Comparison of ENCODE assay signal across 12 cellular contexts in genomic region chr4:57081651-57082349, GRCh38. TPM values are rescaled to one million over a fixed set of nuclear protein-coding genes. Genes with fewer than 3 reads are reported as not detected.
DNase-seq lines count a peak whose midpoint lies in the region; ATAC-seq and TF ChIP-seq lines count a peak whose summit lies in the region.
"Had no signal": no experiment of that assay in that cellular context is flagged by ENCODE, and none has a peak within 500 bp of the region (broad histone marks: within the 10 kb centered on the region; RNA-seq: fewer than 3 reads in every experiment).

No MANE protein-coding gene starts in this region.

- H3K4me1 ChIP-seq in HEK293 (ENCODE audit: control insufficient read depth, insufficient read depth, low read length) (peaks cover 8% of the 10 kb centered on the region), lung (ENCODE audit: control insufficient read depth in 2 of 2, insufficient read depth in 2 of 2, low read length in 2 of 2) (peaks cover 15 to 44% of the 10 kb centered on the region in 2 donors), smooth muscle cell (ENCODE audit: low read depth) (peaks cover 34% of the 10 kb centered on the region)

- H3K27me3 ChIP-seq in lung (ENCODE audit: control insufficient read depth, insufficient read depth) (no peaks in the 10 kb centered on the region), smooth muscle cell (ENCODE audit: low read depth) (no peaks in the 10 kb centered on the region)

- H3K27me3 Mint-ChIP-seq in stimulated activated naive CD8-positive, alpha-beta T cell treated with anti-CD3 and anti-CD28 coated beads, Interleukin-15, amount 100 ng/mL, for 72 hours = peaks cover 7% of the 10 kb centered on the region
- H3K27me3 Mint-ChIP-seq in activated CD4-positive, alpha-beta T cell treated with anti-CD3 and anti-CD28 coated beads, Interleukin-2, amount 10 ng/mL, durations not matched to agents 24 days and 14 days = peaks cover 13% of the 10 kb centered on the region
- H3K27me3 Mint-ChIP-seq: naive B cell had no signal

- CTCF ChIA-PET in HEK293 (lab: Yijun Ruan, JAX) = interaction anchor here (0.7 to 1.6 kb wide), 4 partner anchors 12 to 81 kb away, joined by 3 to 5 read pairs (median 3); no protein-coding TSS in a partner anchor

- H3K36me3 ChIP-seq in HEK293 (ENCODE audit: control insufficient read depth in 2 of 2, insufficient read depth in 1 of 2, low read length in 2 of 2) (no peaks in the 10 kb centered on the region), lung (ENCODE audit: control insufficient read depth in 2 of 2, insufficient read depth in 2 of 2, low read length in 2 of 2) (no peaks in the 10 kb centered on the region), smooth muscle cell (ENCODE audit: low read depth) (no peaks in the 10 kb centered on the region)

- DNase-seq in lung (ENCODE audit: low spot score) (no peak), smooth muscle cell (lab: John Stamatoyannopoulos, UW; ENCODE audit: unreplicated experiment) (no peak)
- DNase-seq in stimulated activated naive CD8-positive, alpha-beta T cell treated with anti-CD3 and anti-CD28 coated beads, Interleukin-15, amount 100 ng/mL, for 72 hours = no peak
- DNase-seq in activated CD4-positive, alpha-beta T cell treated with anti-CD3 and anti-CD28 coated beads, Interleukin-2, amount 10 ng/mL, durations not matched to agents 24 days and 14 days = no peak
- DNase-seq: activated CD4-positive, alpha-beta memory T cell treated with anti-CD3 and anti-CD28 coated beads for 36 hours; naive B cell had no signal

- POLR2A ChIA-PET in HEK293 (lab: Yijun Ruan, JAX) = interaction anchor here (0.5 to 2.1 kb wide), 8 partner anchors 10 to 104 kb away, joined by 3 to 11 read pairs (median 4); partner anchors contain the start of genes NOA1 and POLR2B

- no peaks in the 10 kb centered on the region for H3K9me3 Mint-ChIP-seq in stimulated activated naive CD8-positive, alpha-beta T cell treated with anti-CD3 and anti-CD28 coated beads, Interleukin-15, amount 100 ng/mL, for 72 hours
- H3K9me3 Mint-ChIP-seq in activated CD4-positive, alpha-beta T cell treated with anti-CD3 and anti-CD28 coated beads, Interleukin-2, amount 10 ng/mL, durations not matched to agents 24 days and 14 days = no peaks in the 10 kb centered on the region
- H3K9me3 Mint-ChIP-seq: activated CD4-positive, alpha-beta memory T cell treated with anti-CD3 and anti-CD28 coated beads for 36 hours; naive B cell had no signal

- H3K4me1 Mint-ChIP-seq in stimulated activated naive CD8-positive, alpha-beta T cell treated with anti-CD3 and anti-CD28 coated beads, Interleukin-15, amount 100 ng/mL, for 72 hours = no peaks in the 10 kb centered on the region
- no peaks in the 10 kb centered on the region for H3K4me1 Mint-ChIP-seq in activated CD4-positive, alpha-beta T cell treated with anti-CD3 and anti-CD28 coated beads, Interleukin-2, amount 10 ng/mL, durations not matched to agents 24 days and 14 days

- no peaks in the 10 kb centered on the region for H4K20me1 ChIP-seq in smooth muscle cell (ENCODE audit: low read depth)

- H3K4me3 Mint-ChIP-seq in stimulated activated naive CD8-positive, alpha-beta T cell treated with anti-CD3 and anti-CD28 coated beads, Interleukin-15, amount 100 ng/mL, for 72 hours = no peak overlapping the region
- no peak overlapping the region for H3K4me3 Mint-ChIP-seq in activated CD4-positive, alpha-beta T cell treated with anti-CD3 and anti-CD28 coated beads, Interleukin-2, amount 10 ng/mL, durations not matched to agents 24 days and 14 days
- H3K4me3 Mint-ChIP-seq: activated CD4-positive, alpha-beta memory T cell treated with anti-CD3 and anti-CD28 coated beads for 36 hours; CD14-positive monocyte had no signal

- intact Hi-C loops in activated CD4-positive, alpha-beta T cell treated with anti-CD3 and anti-CD28 coated beads, Interleukin-2, amount 10 ng/mL, durations not matched to agents 24 days and 14 days (cut with micrococcal nuclease) = no loop called here

- no peak overlapping the region for H2AFZ ChIP-seq in smooth muscle cell (ENCODE audit: low read depth)

- H3K4me3 ChIP-seq in HEK293 (ENCODE audit: low read depth, low read length) = no peak overlapping the region
- H3K4me3 ChIP-seq in lung = no peak overlapping the region
- no peak overlapping the region for H3K4me3 ChIP-seq in smooth muscle cell
- H3K4me3 ChIP-seq: SK-N-MC had no signal

- ATAC-seq in lung (ENCODE audit: insufficient read depth, low FRiP score) (no peak), HG03460 (IDR thresholded peaks at IDR 0.05; ENCODE audit: unreplicated experiment) (no peak), HG02588 (IDR thresholded peaks at IDR 0.05; ENCODE audit: unreplicated experiment) (no peak)
- no peak for ATAC-seq in stimulated activated naive CD8-positive, alpha-beta T cell treated with anti-CD3 and anti-CD28 coated beads, Interleukin-15, amount 100 ng/mL, for 72 hours

- 70 to 77% methylated on average over 7 of the region's 7 CpGs for WGBS in lung, 2 donors
- WGBS in smooth muscle cell (ENCODE audit: low lambda C conversion rate) = 55% methylated on average over 7 of the region's 7 CpGs

- H3K36me3 Mint-ChIP-seq in activated CD4-positive, alpha-beta T cell treated with anti-CD3 and anti-CD28 coated beads, Interleukin-2, amount 10 ng/mL, durations not matched to agents 24 days and 14 days (ENCODE audit: low read depth) = no peaks in the 10 kb centered on the region
- H3K36me3 Mint-ChIP-seq: activated CD4-positive, alpha-beta memory T cell treated with anti-CD3 and anti-CD28 coated beads for 36 hours; naive B cell had no signal

- no peak overlapping the region for H3K27ac Mint-ChIP-seq in stimulated activated naive CD8-positive, alpha-beta T cell treated with anti-CD3 and anti-CD28 coated beads, Interleukin-15, amount 100 ng/mL, for 72 hours
- no peak overlapping the region for H3K27ac Mint-ChIP-seq in activated CD4-positive, alpha-beta T cell treated with anti-CD3 and anti-CD28 coated beads, Interleukin-2, amount 10 ng/mL, durations not matched to agents 24 days and 14 days
- H3K27ac Mint-ChIP-seq: activated CD4-positive, alpha-beta memory T cell treated with anti-CD3 and anti-CD28 coated beads for 36 hours; naive B cell had no signal

- H3K4me2 ChIP-seq in smooth muscle cell = peak overlapping the region; percentile 61

- H3K9ac ChIP-seq in smooth muscle cell (ENCODE audit: low read depth) = peak overlapping the region; percentile 72

- TF ChIP-seq CTCF in HEK293 (tag by site-specific recombination; IDR thresholded peaks at IDR 0.05) = no peak
- TF ChIP-seq CTCF in lung (IDR thresholded peaks at IDR 0.05; ENCODE audit: control extremely low read depth, extremely low read depth) = no peak
- no peak for TF ChIP-seq CTCF in smooth muscle cell (IDR thresholded peaks at IDR 0.05; ENCODE audit: borderline replicate concordance, insufficient read depth, poor library complexity, severe bottlenecking)

- H3F3A ChIP-seq in smooth muscle cell (ENCODE audit: low read depth) = peaks cover 67% of the 10 kb centered on the region

- H3K9me3 ChIP-seq in HEK293 (ENCODE audit: control insufficient read depth, insufficient read depth, low read depth, low read length) = no peaks in the 10 kb centered on the region
- H3K9me3 ChIP-seq in lung (ENCODE audit: control insufficient read depth in 2 of 2, insufficient read depth in 1 of 2, low read length in 1 of 2) = no peaks in the 10 kb centered on the region
- no peaks in the 10 kb centered on the region for H3K9me3 ChIP-seq in smooth muscle cell (replicated peaks; ENCODE audit: low read depth)

- H3K79me2 ChIP-seq in smooth muscle cell (ENCODE audit: low read depth) = peaks cover 44% of the 10 kb centered on the region

- H3K27ac ChIP-seq in HEK293 (ENCODE audit: extremely low read depth, low read depth, low read length) = peak overlapping the region; percentile 69
- peak overlapping the region; percentile 33 for H3K27ac ChIP-seq in cingulate gyrus (ENCODE audit: low read depth, low read length)
- H3K27ac ChIP-seq in lung (ENCODE audit: low read depth in 1 of 2, low read length in 1 of 2) = peak overlapping the region; percentile 40 to 80
- H3K27ac ChIP-seq in smooth muscle cell (ENCODE audit: low read depth) = peak overlapping the region; percentile 95
- H3K27ac ChIP-seq: SK-N-MC had no signal

TF ChIP-seq in HEK293, 187 proteins besides CTCF, POLR2A, EP300 and RAD21 (continues in another document):
- TF ChIP-seq ZNF214 (tag by site-specific recombination; IDR thresholded peaks at IDR 0.05; ENCODE audit: borderline replicate concordance) (no peak), ZNF558 (tag by site-specific recombination; IDR thresholded peaks at IDR 0.05) (no peak), ELK4 (IDR thresholded peaks at IDR 0.05; ENCODE audit: borderline replicate concordance, low read depth, low read length) (no peak)

RNA-seq across cellular contexts. Expression of gene IGFBP7, which starts 28.4 kb away (rescaled TPM):
- 100 to 1,000 TPM; 212 to 398 TPM for total RNA-seq in lung
- 100 to 1,000 TPM; 400 to 517 TPM for polyA plus RNA-seq in lung
- 998 and 1,065 TPM in 2 replicates for total RNA-seq in smooth muscle cell
- 1,105 and 1,684 TPM in 2 replicates for polyA plus RNA-seq in smooth muscle cell
- total RNA-seq in activated CD4-positive, alpha-beta T cell treated with anti-CD3 and anti-CD28 coated beads, Interleukin-2, amount 10 ng/mL, durations not matched to agents 24 days and 14 days = not detected in 2 replicates
- total RNA-seq: activated CD4-positive, alpha-beta memory T cell treated with anti-CD3 and anti-CD28 coated beads for 36 hours had no signal

Comparison
In these comparisons a context has a peak if more than half of its experiments do, and no peak if none do; other contexts are left out.
1. H3K27ac ChIP-seq: peak in every context shown above with its lines; median percentile 95 in smooth muscle cell; 69 in HEK293; 60 in lung; 33 in cingulate gyrus.
2. RNA of gene IGFBP7, which starts 28.4 kb away (total RNA-seq): 998 to 1,065 TPM in smooth muscle cell and 212 to 398 TPM in lung; not detected in activated CD4-positive, alpha-beta T cell treated with anti-CD3 and anti-CD28 coated beads, Interleukin-2, amount 10 ng/mL, durations not matched to agents 24 days and 14 days; every median in the first group is over 100 times any median in the second.